27 cellular contexts compared by ENCODE assay signal in the genomic region with DNA sequence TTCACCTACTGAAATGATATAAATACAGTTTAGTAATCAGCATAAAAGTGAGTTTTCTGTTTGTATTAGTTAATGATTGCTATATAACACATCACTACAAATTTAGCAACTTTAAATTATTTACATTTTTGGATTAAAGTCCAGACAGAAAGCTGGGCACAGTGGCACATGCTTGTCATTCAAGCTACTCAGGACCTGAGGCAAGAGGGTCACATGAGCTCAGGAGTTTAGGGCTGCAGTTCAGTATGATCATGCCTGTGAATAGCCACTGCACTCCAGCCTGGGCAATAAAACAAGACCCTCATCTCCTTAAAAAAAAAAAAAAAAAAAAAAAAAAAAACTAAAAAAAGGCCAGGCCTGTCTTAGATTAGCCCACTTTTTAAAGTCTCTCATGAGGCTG.
"Had no signal": no experiment of that assay in that cellular context is flagged by ENCODE, and none has a peak within 500 bp of the region (broad histone marks: within the 10 kb centered on the region; RNA-seq: fewer than 3 reads in every experiment).

No MANE protein-coding gene starts in this region.

- H3K4me3 ChIP-seq: stomach, suprapubic skin, testis, thoracic aorta, thyroid gland, tibial artery, tibial nerve, transverse colon, upper lobe of left lung, upper lobe of right lung, uterus, vagina had no signal

- H3K9me3 ChIP-seq: stomach, testis, thoracic aorta, thyroid gland, tibial artery, tibial nerve, transverse colon, upper lobe of left lung, upper lobe of right lung, uterus, vagina had no signal

- H3K27ac ChIP-seq: stomach, suprapubic skin, testis, thoracic aorta, thyroid gland, tibial artery, tibial nerve, transverse colon, upper lobe of left lung, upper lobe of right lung, uterus, vagina had no signal

- H3K27me3 ChIP-seq: stomach, suprapubic skin, testis, thyroid gland, tibial artery, tibial nerve, transverse colon, upper lobe of left lung, upper lobe of right lung, uterus, vagina had no signal

- FAIRE-seq: urothelium cell line had no signal

- H3K4me1 ChIP-seq: stomach, suprapubic skin, testis, thyroid gland, tibial artery, tibial nerve, transverse colon, upper lobe of left lung, upper lobe of right lung, uterus, vagina had no signal

- H3K36me3 ChIP-seq: stomach, suprapubic skin, thoracic aorta, thyroid gland, tibial artery, tibial nerve, transverse colon, upper lobe of left lung, upper lobe of right lung, uterus, vagina had no signal

- DNase-seq: stimulated activated CD4-positive, alpha-beta T cell treated with anti-CD3 and anti-CD28 coated beads, Interleukin-2, amount 100 ng/mL, for 48 hours; stimulated activated CD4-positive, alpha-beta T cell treated with anti-CD3 and anti-CD28 coated beads, Interleukin-4, amount 100 ng/mL, for 1 hour; stimulated activated CD4-positive, alpha-beta T cell treated with anti-CD3 and anti-CD28 coated beads, Interleukin-4, amount 100 ng/mL, for 24 hours; stimulated activated CD4-positive, alpha-beta T cell treated with anti-CD3 and anti-CD28 coated beads, Interleukin-4, amount 100 ng/mL, for 4 hours; stimulated activated CD8-positive, alpha-beta memory T cell treated with anti-CD3 and anti-CD28 coated beads, Interleukin-4, amount 100 ng/mL, for 48 hours; stimulated activated naive B cell treated with anti-CD40 and anti-IgM and Interleukin-4, amounts not matched to agents 10 μg/mL and 1 μg/mL and 100 μg/mL, for 72 hours; stimulated activated naive CD4-positive, alpha-beta T cell; stimulated activated naive CD4-positive, alpha-beta T cell treated with Interleukin-2 at 50 U/mL for 16 hours; stimulated activated naive CD8-positive, alpha-beta T cell treated with anti-CD3 and anti-CD28 coated beads, Interleukin-15, amount 100 ng/mL, for 72 hours; stimulated activated naive CD8-positive, alpha-beta T cell treated with anti-CD3 and anti-CD28 coated beads, Interleukin-15, Interleukin-2, amounts not matched to agents 100 U/mL and 50 U/mL, for 24 hours; stomach; substantia nigra; testis; thyroid gland; tibial artery; transverse colon; trophoblast cell; upper lobe of left lung; upper lobe of right lung; uterus had no signal

- ATAC-seq: stimulated activated effector memory CD8-positive, alpha-beta T cell treated with anti-CD3 and anti-CD28 coated beads, Interleukin-12 subunit alpha, Interleukin-12 subunit beta, amount 100 ng/mL, for 72 hours; stimulated activated memory B cell treated with anti-CD40 and anti-IgM and Interleukin-4, amounts not matched to agents 10 μg/mL and 1 μg/mL and 100 μg/mL, for 72 hours; stimulated activated naive B cell treated with anti-CD40 and anti-IgM and Interleukin-4, amounts not matched to agents 10 μg/mL and 1 μg/mL and 100 μg/mL, for 72 hours; stimulated activated naive CD8-positive, alpha-beta T cell treated with anti-CD3 and anti-CD28 coated beads, Interleukin-15, amount 100 ng/mL, for 72 hours; stimulated activated naive CD8-positive, alpha-beta T cell treated with anti-CD3 and anti-CD28 coated beads, Interleukin-15, Interleukin-2, amounts not matched to agents 100 U/mL and 50 U/mL, for 24 hours; upper lobe of right lung had no signal
